Comparison of ENCODE assay signal across 10 cellular contexts in the genomic region with DNA sequence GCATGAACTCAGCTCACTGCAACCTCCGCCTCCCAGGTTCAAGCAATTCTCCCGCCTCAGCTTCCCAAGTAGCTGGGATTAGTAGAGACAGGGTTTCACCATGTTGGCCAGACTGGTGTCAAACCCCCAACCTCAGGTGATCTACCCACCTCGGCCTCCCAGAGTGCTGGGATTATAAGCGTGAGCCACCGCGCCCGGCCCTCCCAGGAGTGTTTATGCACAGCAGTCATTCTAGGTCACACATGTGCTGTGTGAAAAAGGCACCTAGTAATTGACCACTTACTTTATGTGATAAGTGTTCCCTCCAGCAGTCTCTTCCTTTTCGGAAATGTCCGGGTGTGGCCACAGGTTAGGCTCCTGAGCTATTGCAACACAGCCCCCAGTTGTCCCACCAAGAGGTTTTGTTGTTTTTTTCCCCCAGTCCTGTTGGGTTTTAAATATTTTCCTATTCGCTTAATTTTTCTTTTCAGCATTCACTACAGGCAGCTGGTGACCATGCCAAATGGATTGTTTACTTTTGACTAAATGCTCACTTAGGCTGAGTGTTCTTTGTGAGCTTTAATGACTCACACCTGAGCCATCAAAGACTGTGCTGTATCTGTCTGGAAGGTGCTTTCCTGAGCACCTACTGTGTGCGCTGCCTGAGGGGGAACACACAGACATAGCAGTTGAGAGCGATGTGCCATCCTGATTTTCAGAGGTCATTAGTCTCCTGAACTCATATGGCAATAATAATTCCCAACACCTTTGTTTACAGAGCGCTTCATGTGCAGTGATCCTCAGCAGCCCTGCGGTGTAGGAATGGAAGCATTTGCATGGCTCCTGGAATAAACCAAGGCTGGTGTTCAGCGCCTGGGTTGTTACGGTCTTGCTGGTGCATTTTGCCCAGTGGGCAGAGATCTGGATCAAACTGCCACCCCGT.
DNase-seq lines count a peak whose midpoint lies in the region; ATAC-seq and TF ChIP-seq lines count a peak whose summit lies in the region.
"Had no signal": no experiment of that assay in that cellular context is flagged by ENCODE, and none has a peak within 500 bp of the region (broad histone marks: within the 10 kb centered on the region; RNA-seq: fewer than 3 reads in every experiment).

No MANE protein-coding gene starts in this region.

- no peak overlapping the region for H3K9ac ChIP-seq in SK-N-SH

- intact Hi-C loops in Panc1 (cut with micrococcal nuclease; ENCODE audit: unreplicated experiment), result no loop called here

- TF ChIP-seq CTCF in LNCaP clone FGC (IDR thresholded peaks at IDR 0.05; ENCODE audit: control insufficient read depth, extremely low read depth, insufficient read depth) (no peak), Panc1 (IDR thresholded peaks at IDR 0.05) (no peak), fibroblast of mammary gland (conservative IDR thresholded peaks at IDR 0.05; ENCODE audit: control insufficient read depth, insufficient read depth, low read depth, low read length) (no peak), Peyer's patch (IDR thresholded peaks at IDR 0.05) (no peak), SK-N-SH (IDR thresholded peaks at IDR 0.05) (no peak)

- TF ChIP-seq POLR2A in Peyer's patch (IDR thresholded peaks at IDR 0.05), result no peak

- H3K9me2 ChIP-seq in SK-N-SH, result no peaks in the 10 kb centered on the region

- POLR2A ChIA-PET in Panc1 (lab: Charles Lee) (interaction anchor here (0.5 kb wide), 1 partner anchor 672 kb away, joined by 6 read pairs; no protein-coding TSS in a partner anchor), SK-N-SH (lab: Yijun Ruan, JAX) (no interaction called here)

- H3K4me3 ChIP-seq in LNCaP clone FGC (ENCODE audit: low read depth, low read length), result no peak overlapping the region
- H3K4me3 ChIP-seq in Panc1 (ENCODE audit: low read depth in 2 of 2, low read length in 2 of 2), result no peak overlapping the region
- no peak overlapping the region for H3K4me3 ChIP-seq in fibroblast of mammary gland (ENCODE audit: control insufficient read depth, low read depth, low read length)
- no peak overlapping the region for H3K4me3 ChIP-seq in Peyer's patch
- no peak overlapping the region for H3K4me3 ChIP-seq in SK-N-SH (ENCODE audit: low read depth in 2 of 2, low read length in 1 of 2)

- TF ChIP-seq RAD21 in SK-N-SH (IDR thresholded peaks at IDR 0.05; ENCODE audit: low read length), result no peak

- H3K4me1 ChIP-seq in Panc1 (ENCODE audit: control insufficient read depth, insufficient read depth, low read length) (peaks cover 3% of the 10 kb centered on the region; the same call in 1 of the 2 replicates), Peyer's patch (no peaks in the 10 kb centered on the region), SK-N-SH (ENCODE audit: control insufficient read depth in 1 of 2, insufficient read depth in 2 of 2, low read depth in 1 of 2, low read length in 1 of 2) (peaks cover 0 to 27% of the 10 kb centered on the region in 2 experiments; a peak in 2 of 4 replicates)

- peak; percentile 88 for ATAC-seq in Panc1

- H3K9me3 ChIP-seq in Panc1 (ENCODE audit: control insufficient read depth, insufficient read depth, low read depth, low read length) (no peaks in the 10 kb centered on the region), Peyer's patch (no peaks in the 10 kb centered on the region), SK-N-SH (no peaks in the 10 kb centered on the region)

- WGBS in SK-N-SH (ENCODE audit: low lambda C conversion rate), result 92% methylated on average over 15 of the region's 17 CpGs

- no peak for TF ChIP-seq EP300 in SK-N-SH (IDR thresholded peaks at IDR 0.05; ENCODE audit: borderline replicate concordance in 1 of 2, low read depth in 1 of 2, low read length in 1 of 2)

- H3K36me3 ChIP-seq in Panc1 (ENCODE audit: control insufficient read depth, insufficient read depth, low read length) (no peaks in the 10 kb centered on the region), Peyer's patch (peaks cover 0 to 7% (median 0%) of the 10 kb centered on the region in 3 donors), SK-N-SH (replicated peaks in 1 of 2; ENCODE audit: control insufficient read depth in 1 of 2, insufficient read depth in 2 of 2, low read length in 1 of 2) (peaks cover 0 to 5% of the 10 kb centered on the region in 2 experiments)

- H3K27me3 ChIP-seq in Panc1 (ENCODE audit: control insufficient read depth, insufficient read depth, low read length) (no peaks in the 10 kb centered on the region), Peyer's patch (no peaks in the 10 kb centered on the region), SK-N-SH (ENCODE audit: insufficient read depth) (no peaks in the 10 kb centered on the region)

- BruUV-seq in Panc1 (replicated peaks; lab: Mats Ljungman, UMichigan), result no TSS peak

- H3F3A ChIP-seq in SK-N-SH (replicated peaks; ENCODE audit: insufficient read depth), result no peaks in the 10 kb centered on the region

- in situ Hi-C loops in Panc1 (cut with HindIII; ENCODE audit: low pct_unique_long_range_greater_than_20kb, low sequenced_read_pairs), result no loop called here

- no peak overlapping the region for H3K4me2 ChIP-seq in SK-N-SH

- H3K79me2 ChIP-seq in SK-N-SH (ENCODE audit: insufficient read depth), result no peaks in the 10 kb centered on the region

- CTCF ChIA-PET in Panc1 (lab: Charles Lee) (interaction anchor here (0.7 kb wide), 1 partner anchor 71 kb away, joined by 3 read pairs; no protein-coding TSS in a partner anchor), SK-N-SH (lab: Yijun Ruan, JAX) (interaction anchor here (1.2 to 3.2 kb wide), 3 partner anchors 22 to 78 kb away, joined by 3 to 18 read pairs (median 6); no protein-coding TSS in a partner anchor)

- no peak overlapping the region for H2AFZ ChIP-seq in SK-N-SH (ENCODE audit: low read depth)

- DNase-seq in AG08396 (ENCODE audit: low spot score), result peak; percentile 35
- peak; percentile 2 for DNase-seq in LNCaP clone FGC (ENCODE audit: low read depth)
- peak; percentile 33 for DNase-seq in Panc1 (ENCODE audit: low read depth, low spot score)
- peak; percentile 38 for DNase-seq in fibroblast of mammary gland (ENCODE audit: low read depth)
- DNase-seq in NCI-H524 (lab: John Stamatoyannopoulos, UW), result no peak
- no peak for DNase-seq in Peyer's patch
- DNase-seq in SK-N-SH, result no peak
- no peak for DNase-seq in medulla oblongata (ENCODE audit: extremely low spot score)
- DNase-seq: effector CD4-positive, alpha-beta T cell; SW 1271 had no signal

- H3K27ac ChIP-seq in Panc1 (ENCODE audit: low read length), result no peak overlapping the region
- no peak overlapping the region for H3K27ac ChIP-seq in Peyer's patch
- H3K27ac ChIP-seq in SK-N-SH (ENCODE audit: low read depth in 2 of 2, low read length in 1 of 2), result no peak overlapping the region

- H4K20me1 ChIP-seq in SK-N-SH (ENCODE audit: insufficient read depth), result no peaks in the 10 kb centered on the region

TF ChIP-seq in SK-N-SH, 30 proteins besides CTCF, POLR2A, EP300 and RAD21:
- TF ChIP-seq MEF2A (IDR thresholded peaks at IDR 0.05; ENCODE audit: borderline replicate concordance, low read depth) (no peak), ELF1 (IDR thresholded peaks at IDR 0.05) (no peak), MXI1 (IDR thresholded peaks at IDR 0.05; ENCODE audit: low read depth, low read length) (no peak), TEAD4 (IDR thresholded peaks at IDR 0.05; ENCODE audit: borderline replicate concordance, insufficient read depth) (no peak)

Comparison
In these comparisons a context has a peak if more than half of its experiments do, and no peak if none do; other contexts are left out.
1. DNase-seq: peak in AG08396 (single experiment), LNCaP clone FGC (single experiment), Panc1 (single experiment) and fibroblast of mammary gland (single experiment); none in NCI-H524 (0 of 2), Peyer's patch (0 of 3), SK-N-SH (single experiment) and medulla oblongata (single experiment).